In the genomic region with DNA sequence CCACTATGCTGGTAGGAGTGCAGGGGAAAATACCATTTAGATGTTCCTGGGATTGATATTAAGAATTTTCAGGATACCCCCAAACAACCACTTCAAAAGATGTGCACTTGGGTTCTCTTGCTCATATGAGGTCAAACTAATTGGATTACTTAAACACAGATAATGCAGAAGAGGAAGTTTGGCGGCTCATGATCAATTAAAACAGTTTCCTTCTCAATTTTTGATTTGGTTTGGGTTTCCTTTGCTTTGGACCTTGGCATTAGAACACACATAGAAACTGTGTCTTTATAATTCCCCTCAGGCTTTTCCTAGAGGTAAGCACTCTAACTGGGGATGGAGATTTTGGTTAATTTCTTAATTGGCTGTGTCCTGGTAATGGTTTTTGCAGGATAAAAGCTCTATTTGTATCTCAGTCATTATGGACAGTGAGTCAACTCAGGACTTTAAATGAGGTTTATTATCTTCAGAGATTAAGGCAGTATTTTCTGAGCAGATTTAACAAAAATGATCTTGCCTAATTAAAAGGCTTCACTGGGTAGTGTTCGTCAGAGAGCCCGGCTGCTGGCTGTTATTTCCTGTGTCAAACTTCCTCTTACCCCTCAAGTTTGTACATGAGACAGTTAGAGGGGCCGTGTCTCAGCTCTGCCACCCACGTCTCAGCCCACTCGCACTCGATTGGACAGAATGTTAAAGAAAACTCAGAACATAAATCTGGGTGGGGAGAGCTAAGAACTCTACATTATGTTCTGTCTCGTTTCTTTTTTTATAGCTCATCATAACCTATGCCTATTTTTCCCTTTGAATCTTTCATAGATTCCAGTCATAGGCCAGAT, we compare ENCODE assay signal across 1 cellular context.
TF ChIP-seq lines count a peak whose summit lies in the region.

No MANE protein-coding gene starts in this region.

TF ChIP-seq in SK-N-SH treated with all-trans-retinoic acid at 6 μM for 48 hours, 23 proteins besides CTCF, POLR2A, EP300 and RAD21 (continued from another document):
- no peak for TF ChIP-seq BACH2 (CRISPR knock-in tag; IDR thresholded peaks at IDR 0.05; ENCODE audit: borderline replicate concordance)
- no peak for TF ChIP-seq OSR1 (CRISPR knock-in tag; IDR thresholded peaks at IDR 0.05)
